In genomic region chr16:70370924-70371323, GRCh38 we compare ENCODE assay signal across 17 cellular contexts.
"Had no signal": no experiment of that assay in that cellular context is flagged by ENCODE, and none has a peak within 500 bp of the region (broad histone marks: within the 10 kb centered on the region; RNA-seq: fewer than 3 reads in every experiment).

No MANE protein-coding gene starts in this region.

- ATAC-seq: stimulated activated naive CD8-positive, alpha-beta T cell treated with anti-CD3 and anti-CD28 coated beads, Interleukin-15, Interleukin-2, amounts not matched to agents 100 U/mL and 50 U/mL, for 24 hours had no signal

- H3K27me3 Mint-ChIP-seq: activated CD4-positive, alpha-beta memory T cell treated with anti-CD3 and anti-CD28 coated beads for 36 hours; activated CD4-positive, alpha-beta T cell treated with anti-CD3 and anti-CD28 coated beads, Interleukin-2, amount 10 ng/mL, durations not matched to agents 24 days and 14 days had no signal

- H3K9me3 Mint-ChIP-seq: activated CD4-positive, alpha-beta memory T cell treated with anti-CD3 and anti-CD28 coated beads for 36 hours; activated CD4-positive, alpha-beta T cell treated with anti-CD3 and anti-CD28 coated beads, Interleukin-2, amount 10 ng/mL, durations not matched to agents 24 days and 14 days; activated naive CD4-positive, alpha-beta T cell treated with anti-CD3 and anti-CD28 coated beads for 36 hours; activated T-cell treated with anti-CD3 and anti-CD28 coated beads, Interleukin-2, amount 50 U/mL, for 72 hours; mesothelial cell of epicardium; natural killer cell; T-helper 1 cell treated with Interleukin-12 subunit alpha and Interleukin-12 subunit beta and Interleukin-4 antibody, amounts not matched to agents 30 μg/mL and 1 μg/mL, for 36 hours had no signal

- H3K36me3 Mint-ChIP-seq: natural killer cell had no signal

- DNase-seq: activated CD4-positive, alpha-beta memory T cell treated with anti-CD3 and anti-CD28 coated beads for 36 hours; activated CD4-positive, alpha-beta T cell treated with anti-CD3 and anti-CD28 coated beads, Interleukin-2, amount 10 ng/mL, durations not matched to agents 24 days and 14 days; activated CD4-positive, CD25-positive, alpha-beta regulatory T cell treated with anti-CD3 and anti-CD28 coated beads, Interleukin-2, amount 50 U/mL, for 72 hours; activated effector memory CD4-positive, alpha-beta T cell treated with Interleukin-2 at 50 U/mL for 16 hours; activated naive CD4-positive, alpha-beta T cell treated with anti-CD3 and anti-CD28 coated beads for 36 hours; activated T-cell treated with anti-CD3 and anti-CD28 coated beads, Interleukin-2, amount 50 U/mL, for 72 hours; colonic mucosa; effector CD8-positive, alpha-beta T cell; hippocampal formation; natural killer cell; stimulated activated CD4-positive, alpha-beta T cell treated with anti-CD3 and anti-CD28 coated beads, Interleukin-15, amount 100 ng/mL, for 24 hours; stimulated activated CD4-positive, alpha-beta T cell treated with anti-CD3 and anti-CD28 coated beads, Interleukin-2, amount 100 ng/mL, for 24 hours; stimulated activated naive CD8-positive, alpha-beta T cell treated with anti-CD3 and anti-CD28 coated beads, Interleukin-15, Interleukin-2, amounts not matched to agents 100 U/mL and 50 U/mL, for 24 hours; T1000; trophoblast cell had no signal

- H3K27ac Mint-ChIP-seq: activated CD4-positive, alpha-beta memory T cell treated with anti-CD3 and anti-CD28 coated beads for 36 hours; activated CD4-positive, alpha-beta T cell treated with anti-CD3 and anti-CD28 coated beads, Interleukin-2, amount 10 ng/mL, durations not matched to agents 24 days and 14 days; activated T-cell treated with anti-CD3 and anti-CD28 coated beads, Interleukin-2, amount 50 U/mL, for 72 hours; mesothelial cell of epicardium; T-helper 1 cell treated with Interleukin-12 subunit alpha and Interleukin-12 subunit beta and Interleukin-4 antibody, amounts not matched to agents 30 μg/mL and 1 μg/mL, for 36 hours had no signal

- H3K4me1 Mint-ChIP-seq: mesothelial cell of epicardium, natural killer cell had no signal

- H3K4me3 Mint-ChIP-seq: activated CD4-positive, alpha-beta memory T cell treated with anti-CD3 and anti-CD28 coated beads for 36 hours; activated CD4-positive, alpha-beta T cell treated with anti-CD3 and anti-CD28 coated beads, Interleukin-2, amount 10 ng/mL, durations not matched to agents 24 days and 14 days; activated naive CD4-positive, alpha-beta T cell treated with anti-CD3 and anti-CD28 coated beads for 36 hours; activated T-cell treated with anti-CD3 and anti-CD28 coated beads, Interleukin-2, amount 50 U/mL, for 72 hours; mesothelial cell of epicardium; natural killer cell; T-helper 1 cell treated with Interleukin-12 subunit alpha and Interleukin-12 subunit beta and Interleukin-4 antibody, amounts not matched to agents 30 μg/mL and 1 μg/mL, for 36 hours had no signal
